29 cellular contexts compared by ENCODE assay signal in genomic region chr16:3740934-3741333, GRCh38.
"Had no signal": no experiment of that assay in that cellular context is flagged by ENCODE, and none has a peak within 500 bp of the region (broad histone marks: within the 10 kb centered on the region; RNA-seq: fewer than 3 reads in every experiment).

No MANE protein-coding gene starts in this region.

- H3K27me3 ChIP-seq: left lung, neural progenitor cell, neutrophil, ovary, right lobe of liver, stomach, testis, thyroid gland, transverse colon, upper lobe of left lung, vagina had no signal

- H3K36me3 ChIP-seq: ovary had no signal

- H3K4me3 ChIP-seq: left lung, lung, neural progenitor cell, ovary, psoas muscle, right lobe of liver, stomach, testis, thyroid gland, transverse colon, upper lobe of left lung, vagina had no signal

- H3K27ac Mint-ChIP-seq: mesothelial cell of epicardium, natural killer cell, neural progenitor cell had no signal

- H3K4me2 ChIP-seq: neural progenitor cell had no signal

- H3K4me1 ChIP-seq: left lung, testis, thyroid gland, upper lobe of left lung, vagina had no signal

- H3K9me3 ChIP-seq: left lung, neutrophil, ovary, psoas muscle, right lobe of liver, stomach, testis, thyroid gland, transverse colon, upper lobe of left lung, vagina had no signal

- H3K4me1 Mint-ChIP-seq: mesothelial cell of epicardium had no signal

- H2AFZ ChIP-seq: neural progenitor cell had no signal

- H3K9me3 Mint-ChIP-seq: mesothelial cell of epicardium; naive B cell; natural killer cell; nephron progenitor cell; neural progenitor cell; stimulated activated naive B cell treated with anti-CD40 and anti-IgM and Interleukin-4, amounts not matched to agents 10 μg/mL and 1 μg/mL and 100 μg/mL, for 72 hours had no signal

- H3K27me3 Mint-ChIP-seq: naive B cell; stimulated activated naive B cell treated with anti-CD40 and anti-IgM and Interleukin-4, amounts not matched to agents 10 μg/mL and 1 μg/mL and 100 μg/mL, for 72 hours had no signal

- H3K4me3 Mint-ChIP-seq: mesothelial cell of epicardium; natural killer cell; nephron progenitor cell; neural progenitor cell; stimulated activated naive B cell treated with anti-CD40 and anti-IgM and Interleukin-4, amounts not matched to agents 10 μg/mL and 1 μg/mL and 100 μg/mL, for 72 hours had no signal

- H3K27ac ChIP-seq: left lung, neural progenitor cell, neutrophil, ovary, psoas muscle, right lobe of liver, stomach, testis, thyroid gland, transverse colon, upper lobe of left lung, vagina had no signal

- DNase-seq: hippocampal formation; kidney glomerular epithelial cell; left colon; left lung; mesendoderm; naive B cell; natural killer cell; nephron progenitor cell; occipital lobe; psoas muscle; right lobe of liver; small intestine; stimulated activated CD4-positive, alpha-beta T cell treated with anti-CD3 and anti-CD28 coated beads, Interleukin-12 subunit alpha, Interleukin-12 subunit beta, amount 100 ng/mL, for 4 hours; stimulated activated CD4-positive, alpha-beta T cell treated with anti-CD3 and anti-CD28 coated beads, Interleukin-15, amount 100 ng/mL, for 24 hours; stimulated activated CD4-positive, alpha-beta T cell treated with anti-CD3 and anti-CD28 coated beads, Interleukin-2, amount 100 ng/mL, for 24 hours; stimulated activated CD4-positive, alpha-beta T cell treated with anti-CD3 and anti-CD28 coated beads, Interleukin-4, amount 100 ng/mL, for 1 hour; stimulated activated naive B cell treated with anti-CD40 and anti-IgM and Interleukin-4, amounts not matched to agents 10 μg/mL and 1 μg/mL and 100 μg/mL, for 72 hours; stimulated activated naive CD8-positive, alpha-beta T cell treated with anti-CD3 and anti-CD28 coated beads, Interleukin-15, Interleukin-2, amounts not matched to agents 100 U/mL and 50 U/mL, for 24 hours; stomach; testis; thyroid gland; transverse colon had no signal
